9 cellular contexts compared by ENCODE assay signal in genomic region chr5:180353963-180354574, GRCh38. TPM values are rescaled to one million over a fixed set of nuclear protein-coding genes. Genes with fewer than 3 reads are reported as not detected.
A peak's percentile ranks its signal among the peaks of the same experiment; 100 is the strongest.
DNase-seq lines count a peak whose midpoint lies in the region; ATAC-seq and TF ChIP-seq lines count a peak whose summit lies in the region.
"Had no signal": no experiment of that assay in that cellular context is flagged by ENCODE, and none has a peak within 500 bp of the region (broad histone marks: within the 10 kb centered on the region; RNA-seq: fewer than 3 reads in every experiment).

No MANE protein-coding gene starts in this region.

- intact Hi-C loops in CD8-positive, alpha-beta T cell (cut with DNase I, micrococcal nuclease), result loop anchor here (2.0 kb wide), 1 partner anchor 61 kb away; the partner anchor contains the start of gene MAPK9 (in 2 of the 2)

- H3K27ac Mint-ChIP-seq in CD8-positive, alpha-beta T cell, result no peak overlapping the region
- H3K27ac Mint-ChIP-seq in T-helper 17 cell (no peak overlapping the region), progenitor cell of endocrine pancreas (peak overlapping the region; percentile 24)

- peaks cover 19% of the 10 kb centered on the region for H3K27me3 ChIP-seq in CD8-positive, alpha-beta T cell (ENCODE audit: insufficient read depth, low read length)

- H3K27me3 Mint-ChIP-seq in CD8-positive, alpha-beta T cell (ENCODE audit: low read depth), result peaks cover 40% of the 10 kb centered on the region
- H3K27me3 Mint-ChIP-seq in T-helper 17 cell (peaks cover 45% of the 10 kb centered on the region), progenitor cell of endocrine pancreas (peaks cover 68% of the 10 kb centered on the region)

- no peaks in the 10 kb centered on the region for H3K36me3 ChIP-seq in CD8-positive, alpha-beta T cell (ENCODE audit: insufficient read depth, low read length)

- no peaks in the 10 kb centered on the region for H3K9me3 Mint-ChIP-seq in CD8-positive, alpha-beta T cell
- H3K9me3 Mint-ChIP-seq in progenitor cell of endocrine pancreas (ENCODE audit: low read depth), result no peaks in the 10 kb centered on the region

- peak overlapping the region; percentile 76 for H3K4me3 ChIP-seq in CD8-positive, alpha-beta T cell (ENCODE audit: low read depth, low read length)
- peak overlapping the region; percentile 79 for H3K4me3 ChIP-seq in fibroblast of the aortic adventitia (ENCODE audit: low read depth, low read length)

- TF ChIP-seq CTCF in CD8-positive, alpha-beta T cell (IDR thresholded peaks at IDR 0.05), result no peak
- no peak for TF ChIP-seq CTCF in fibroblast of the aortic adventitia (IDR thresholded peaks at IDR 0.05; ENCODE audit: insufficient read depth, low read length)
- no peak for TF ChIP-seq CTCF in progenitor cell of endocrine pancreas (IDR thresholded peaks at IDR 0.05; ENCODE audit: unreplicated experiment)

- no peaks in the 10 kb centered on the region for H3K9me3 ChIP-seq in CD8-positive, alpha-beta T cell (ENCODE audit: low read length)
- H3K9me3 ChIP-seq in T-helper 17 cell (ENCODE audit: control insufficient read depth, low read length, poor library complexity, severe bottlenecking), result no peaks in the 10 kb centered on the region

- no peaks in the 10 kb centered on the region for H3K36me3 Mint-ChIP-seq in CD8-positive, alpha-beta T cell
- H3K36me3 Mint-ChIP-seq in T-helper 17 cell (ENCODE audit: low read depth) (peaks cover 2% of the 10 kb centered on the region), progenitor cell of endocrine pancreas (ENCODE audit: insufficient read depth) (no peaks in the 10 kb centered on the region)

- no peak for DNase-seq in CD8-positive, alpha-beta T cell
- DNase-seq in T-helper 17 cell (no peak), fibroblast of the aortic adventitia (ENCODE audit: low read depth) (no peak), progenitor cell of endocrine pancreas (ENCODE audit: low spot score, unreplicated experiment) (no peak), COLO668 (lab: John Stamatoyannopoulos, UW; ENCODE audit: unreplicated experiment) (no peak)

- POLR2A ChIA-PET in CD8-positive, alpha-beta T cell (lab: Charles Lee), result no interaction called here

- H3K4me1 Mint-ChIP-seq in CD8-positive, alpha-beta T cell (ENCODE audit: low read depth), result peaks cover 6% of the 10 kb centered on the region
- H3K4me1 Mint-ChIP-seq in T-helper 17 cell (peaks cover 7% of the 10 kb centered on the region), progenitor cell of endocrine pancreas (ENCODE audit: low read depth) (peaks cover 7% of the 10 kb centered on the region)

- CTCF ChIA-PET in CD8-positive, alpha-beta T cell (lab: Charles Lee), result interaction anchor here (0.6 to 1.0 kb wide), 3 partner anchors 25 to 61 kb away, joined by 3 read pairs; no protein-coding TSS in a partner anchor

- no peak overlapping the region for H3K27ac ChIP-seq in CD8-positive, alpha-beta T cell (ENCODE audit: low read depth, low read length)
- H3K27ac ChIP-seq: HL-60 had no signal

- ATAC-seq in CD8-positive, alpha-beta T cell, result no peak
- ATAC-seq in T-helper 17 cell (no peak), HG03097 (IDR thresholded peaks at IDR 0.05; ENCODE audit: low FRiP score, unreplicated experiment) (no peak), GM21529 (IDR thresholded peaks at IDR 0.05; ENCODE audit: unreplicated experiment) (no peak), GM18502 (IDR thresholded peaks at IDR 0.05; ENCODE audit: poor library complexity, unreplicated experiment) (no peak)

- peak overlapping the region; percentile 74 for H3K4me3 Mint-ChIP-seq in CD8-positive, alpha-beta T cell
- H3K4me3 Mint-ChIP-seq in T-helper 17 cell, result peak overlapping the region; percentile 77
- peak overlapping the region; percentile 70 for H3K4me3 Mint-ChIP-seq in progenitor cell of endocrine pancreas (ENCODE audit: low read depth)

- peaks cover 11% of the 10 kb centered on the region for H3K4me1 ChIP-seq in CD8-positive, alpha-beta T cell (ENCODE audit: insufficient read depth, low read length)

RNA-seq across cellular contexts. Expression of gene GFPT2, which starts 0.9 kb away (rescaled TPM):
- 1 to 10 TPM; 7.9 to 9.9 TPM for total RNA-seq in CD8-positive, alpha-beta T cell
- total RNA-seq in T-helper 17 cell (1 to 10 TPM in 1 of 2 donors, under 1 TPM in 1; 0.80 to 2.1 TPM), fibroblast of the aortic adventitia (ENCODE audit: low replicate concordance) (54.4 and 69.8 TPM in 2 replicates), progenitor cell of endocrine pancreas (1.7 and 2.7 TPM in 2 replicates)
